In the genomic region with DNA sequence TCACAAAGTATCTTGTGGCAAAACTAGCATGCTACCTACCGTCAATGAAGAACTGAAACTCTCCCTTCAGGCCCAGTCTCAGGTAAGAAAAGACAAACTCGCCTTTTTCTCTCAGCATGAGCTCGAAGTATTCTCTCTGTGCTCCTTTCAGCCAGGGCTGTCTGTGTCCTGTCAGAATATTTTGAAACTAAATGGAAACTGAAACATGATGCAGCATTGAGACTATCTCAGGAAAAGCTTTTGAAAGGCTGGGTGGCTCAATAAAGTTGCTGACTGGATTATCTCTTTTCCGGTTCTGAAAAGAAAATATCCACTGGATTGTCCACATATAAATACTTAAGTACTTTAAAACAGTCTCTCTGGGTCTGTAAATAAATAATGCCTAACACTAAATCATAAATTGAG, we compare ENCODE assay signal across 9 cellular contexts. TPM values are rescaled to one million over a fixed set of nuclear protein-coding genes. Genes with fewer than 3 reads are reported as not detected.
DNase-seq lines count a peak whose midpoint lies in the region; ATAC-seq and TF ChIP-seq lines count a peak whose summit lies in the region.
"Had no signal": no experiment of that assay in that cellular context is flagged by ENCODE, and none has a peak within 500 bp of the region (broad histone marks: within the 10 kb centered on the region; RNA-seq: fewer than 3 reads in every experiment).

No MANE protein-coding gene starts in this region.

- peaks cover 17% of the 10 kb centered on the region for H3K27me3 Mint-ChIP-seq in Calu3 (ENCODE audit: unreplicated experiment)

- intact Hi-C loops in prostate gland (cut with DNase I), result loop anchor here (5.0 to 10.0 kb wide), 2 partner anchors 53 to 235 kb away; a partner anchor contains a TSS
- intact Hi-C loops in Calu3 (cut with micrococcal nuclease; ENCODE audit: unreplicated experiment), result loop anchor here (5.0 kb wide), 1 partner anchor 225 kb away; no protein-coding TSS in a partner anchor

- peak overlapping the region; percentile 51 to 67 for H3K27ac ChIP-seq in prostate gland

- BruUV-seq in Calu3 (replicated peaks; lab: Mats Ljungman, UMichigan), result no TSS peak

- peak; percentile 37 for DNase-seq in dermis blood vessel endothelial cell
- no peak for DNase-seq in prostate gland (ENCODE audit: low spot score)
- no peak for DNase-seq in DMS 273 treated with DMSO at 0.1 percent for 48 hours (lab: John Stamatoyannopoulos, UW)
- no peak for DNase-seq in Calu3
- no peak for DNase-seq in kidney glomerular epithelial cell (lab: John Stamatoyannopoulos, UW)
- DNase-seq: activated naive CD4-positive, alpha-beta T cell treated with anti-CD3 and anti-CD28 coated beads, Interleukin-2, amount 50 U/mL, for 16 hours had no signal

- H3K4me3 ChIP-seq in prostate gland, result peak overlapping the region; percentile 11 to 18

- no peaks in the 10 kb centered on the region for H3K36me3 Mint-ChIP-seq in Calu3 (ENCODE audit: insufficient read depth, unreplicated experiment)

- TF ChIP-seq POLR2A in prostate gland (IDR thresholded peaks at IDR 0.05), result no peak

- peak; percentile 78 for ATAC-seq in GM18858 (IDR thresholded peaks at IDR 0.05; ENCODE audit: unreplicated experiment)
- ATAC-seq in HG03060 (IDR thresholded peaks at IDR 0.05; ENCODE audit: low read depth, unreplicated experiment), result peak; percentile 73
- ATAC-seq in HG02759 (IDR thresholded peaks at IDR 0.05; ENCODE audit: unreplicated experiment), result no peak

- TF ChIP-seq CTCF in prostate gland (IDR thresholded peaks at IDR 0.05) (no peak), Calu3 (IDR thresholded peaks at IDR 0.05; ENCODE audit: unreplicated experiment) (no peak)

- H3K9me3 ChIP-seq in prostate gland, result no peaks in the 10 kb centered on the region

- peaks cover 8% of the 10 kb centered on the region for H3K4me1 Mint-ChIP-seq in Calu3 (ENCODE audit: low read depth, unreplicated experiment)

- no peaks in the 10 kb centered on the region for H3K27me3 ChIP-seq in prostate gland (replicated peaks; ENCODE audit: insufficient read depth)

- WGBS in prostate gland, result 36% methylated on average over 4 of the region's 4 CpGs

- peaks cover 2% of the 10 kb centered on the region for H3K9me3 Mint-ChIP-seq in Calu3 (ENCODE audit: low read depth, unreplicated experiment)

- CTCF ChIA-PET in Calu3 (lab: Charles Lee), result interaction anchor here (0.7 to 2.1 kb wide), 8 partner anchors 21 to 243 kb away, joined by 3 to 12 read pairs (median 6); a partner anchor contains a TSS

- no peaks in the 10 kb centered on the region for H3K4me1 ChIP-seq in prostate gland (replicated peaks)

- H3K36me3 ChIP-seq in prostate gland, result no peaks in the 10 kb centered on the region

- no peak overlapping the region for H3K27ac Mint-ChIP-seq in Calu3 (ENCODE audit: unreplicated experiment)

- H3K4me3 Mint-ChIP-seq in Calu3 (ENCODE audit: low read depth, unreplicated experiment), result no peak overlapping the region

RNA-seq across cellular contexts. Expression of a gene that starts 0.7 kb away (rescaled TPM):
- total RNA-seq in dermis blood vessel endothelial cell (2.5 and 3.4 TPM in 2 replicates), prostate gland (1 to 10 TPM in 1 of 2 donors, under 1 TPM in 1; 0.32 to 1.8 TPM), Calu3 (2022) (0.05 TPM in 1 of 2 replicates, not detected in the other)

RNA-seq across cellular contexts. Expression of a gene that starts 33.3 kb away (rescaled TPM):
- 0.17 TPM in 1 of 2 replicates, not detected in the other for total RNA-seq in dermis blood vessel endothelial cell
- total RNA-seq in prostate gland, result not detected
- total RNA-seq in Calu3 (2022), result not detected in 2 replicates

RNA-seq across cellular contexts. Expression of a gene that starts 41.4 kb away (rescaled TPM):
- total RNA-seq in dermis blood vessel endothelial cell (not detected in 2 replicates), prostate gland (under 1 TPM in 1 of 2 donors, not detected in 1; 0.57 TPM), Calu3 (2022) (not detected in 2 replicates)

RNA-seq across cellular contexts. Expression of a gene that starts 51.0 kb away (rescaled TPM):
- total RNA-seq in dermis blood vessel endothelial cell (0.33 and 0.85 TPM in 2 replicates), prostate gland (1 to 10 TPM; 6.3 to 6.7 TPM), Calu3 (2022) (1.4 TPM in 1 of 2 replicates, not detected in the other)

RNA-seq across cellular contexts. Expression of a gene that starts 59.1 kb away (rescaled TPM):
- total RNA-seq in dermis blood vessel endothelial cell, result 24.7 and 27.7 TPM in 2 replicates
- total RNA-seq in prostate gland, result 10 to 100 TPM; 26.7 to 40.3 TPM
- 22.5 and 29.5 TPM in 2 replicates for total RNA-seq in Calu3 (2022)
